Comparison of ENCODE assay signal across 2 cellular contexts in the genomic region with DNA sequence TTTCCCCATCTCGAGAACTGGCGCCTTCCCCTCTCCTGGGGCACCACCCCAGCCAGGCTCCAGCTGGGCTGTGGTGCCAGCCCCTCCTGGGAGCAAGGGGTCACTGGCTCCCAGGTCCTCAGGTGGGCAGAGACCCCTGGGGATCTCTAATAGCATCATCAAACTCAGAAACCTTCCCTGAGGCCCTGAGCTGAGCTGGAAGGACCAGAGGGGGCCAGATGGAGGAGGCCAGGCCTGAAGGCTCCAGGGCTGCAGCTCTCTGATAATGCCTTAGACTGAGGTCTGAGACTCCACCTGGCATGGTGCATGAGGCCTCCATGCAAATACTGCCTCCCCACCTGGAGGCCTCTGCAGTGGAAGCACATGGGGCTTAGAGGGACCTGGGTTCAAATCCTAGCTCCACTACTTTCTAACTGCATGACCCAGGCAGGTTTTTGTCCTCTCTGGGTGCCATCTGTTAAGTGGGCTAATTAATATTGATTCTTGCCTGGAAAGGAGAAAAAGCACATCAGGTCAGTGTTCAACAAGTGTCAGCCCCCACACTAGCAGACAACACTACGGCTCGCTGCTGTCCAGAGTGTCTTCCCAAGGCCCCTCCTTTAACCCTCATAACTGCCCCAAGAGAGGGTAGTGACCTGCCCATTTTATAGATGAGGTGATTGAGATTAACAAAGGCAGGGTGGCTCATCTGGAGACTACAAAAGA.
TF ChIP-seq lines count a peak whose summit lies in the region.

No MANE protein-coding gene starts in this region.

TF ChIP-seq in WTC11, 78 proteins besides CTCF, POLR2A, EP300 and RAD21 (continues in another document):
- TF ChIP-seq, protein P1, sequence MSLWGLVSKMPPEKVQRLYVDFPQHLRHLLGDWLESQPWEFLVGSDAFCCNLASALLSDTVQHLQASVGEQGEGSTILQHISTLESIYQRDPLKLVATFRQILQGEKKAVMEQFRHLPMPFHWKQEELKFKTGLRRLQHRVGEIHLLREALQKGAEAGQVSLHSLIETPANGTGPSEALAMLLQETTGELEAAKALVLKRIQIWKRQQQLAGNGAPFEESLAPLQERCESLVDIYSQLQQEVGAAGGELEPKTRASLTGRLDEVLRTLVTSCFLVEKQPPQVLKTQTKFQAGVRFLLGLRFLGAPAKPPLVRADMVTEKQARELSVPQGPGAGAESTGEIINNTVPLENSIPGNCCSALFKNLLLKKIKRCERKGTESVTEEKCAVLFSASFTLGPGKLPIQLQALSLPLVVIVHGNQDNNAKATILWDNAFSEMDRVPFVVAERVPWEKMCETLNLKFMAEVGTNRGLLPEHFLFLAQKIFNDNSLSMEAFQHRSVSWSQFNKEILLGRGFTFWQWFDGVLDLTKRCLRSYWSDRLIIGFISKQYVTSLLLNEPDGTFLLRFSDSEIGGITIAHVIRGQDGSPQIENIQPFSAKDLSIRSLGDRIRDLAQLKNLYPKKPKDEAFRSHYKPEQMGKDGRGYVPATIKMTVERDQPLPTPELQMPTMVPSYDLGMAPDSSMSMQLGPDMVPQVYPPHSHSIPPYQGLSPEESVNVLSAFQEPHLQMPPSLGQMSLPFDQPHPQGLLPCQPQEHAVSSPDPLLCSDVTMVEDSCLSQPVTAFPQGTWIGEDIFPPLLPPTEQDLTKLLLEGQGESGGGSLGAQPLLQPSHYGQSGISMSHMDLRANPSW (CRISPR knock-in tag; conservative IDR thresholded peaks at IDR 0.05; ENCODE audit: low read depth), result no peak
- TF ChIP-seq, protein P2, sequence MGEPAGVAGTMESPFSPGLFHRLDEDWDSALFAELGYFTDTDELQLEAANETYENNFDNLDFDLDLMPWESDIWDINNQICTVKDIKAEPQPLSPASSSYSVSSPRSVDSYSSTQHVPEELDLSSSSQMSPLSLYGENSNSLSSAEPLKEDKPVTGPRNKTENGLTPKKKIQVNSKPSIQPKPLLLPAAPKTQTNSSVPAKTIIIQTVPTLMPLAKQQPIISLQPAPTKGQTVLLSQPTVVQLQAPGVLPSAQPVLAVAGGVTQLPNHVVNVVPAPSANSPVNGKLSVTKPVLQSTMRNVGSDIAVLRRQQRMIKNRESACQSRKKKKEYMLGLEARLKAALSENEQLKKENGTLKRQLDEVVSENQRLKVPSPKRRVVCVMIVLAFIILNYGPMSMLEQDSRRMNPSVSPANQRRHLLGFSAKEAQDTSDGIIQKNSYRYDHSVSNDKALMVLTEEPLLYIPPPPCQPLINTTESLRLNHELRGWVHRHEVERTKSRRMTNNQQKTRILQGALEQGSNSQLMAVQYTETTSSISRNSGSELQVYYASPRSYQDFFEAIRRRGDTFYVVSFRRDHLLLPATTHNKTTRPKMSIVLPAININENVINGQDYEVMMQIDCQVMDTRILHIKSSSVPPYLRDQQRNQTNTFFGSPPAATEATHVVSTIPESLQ (CRISPR knock-in tag; IDR thresholded peaks at IDR 0.05), result no peak
- TF ChIP-seq, protein P3, sequence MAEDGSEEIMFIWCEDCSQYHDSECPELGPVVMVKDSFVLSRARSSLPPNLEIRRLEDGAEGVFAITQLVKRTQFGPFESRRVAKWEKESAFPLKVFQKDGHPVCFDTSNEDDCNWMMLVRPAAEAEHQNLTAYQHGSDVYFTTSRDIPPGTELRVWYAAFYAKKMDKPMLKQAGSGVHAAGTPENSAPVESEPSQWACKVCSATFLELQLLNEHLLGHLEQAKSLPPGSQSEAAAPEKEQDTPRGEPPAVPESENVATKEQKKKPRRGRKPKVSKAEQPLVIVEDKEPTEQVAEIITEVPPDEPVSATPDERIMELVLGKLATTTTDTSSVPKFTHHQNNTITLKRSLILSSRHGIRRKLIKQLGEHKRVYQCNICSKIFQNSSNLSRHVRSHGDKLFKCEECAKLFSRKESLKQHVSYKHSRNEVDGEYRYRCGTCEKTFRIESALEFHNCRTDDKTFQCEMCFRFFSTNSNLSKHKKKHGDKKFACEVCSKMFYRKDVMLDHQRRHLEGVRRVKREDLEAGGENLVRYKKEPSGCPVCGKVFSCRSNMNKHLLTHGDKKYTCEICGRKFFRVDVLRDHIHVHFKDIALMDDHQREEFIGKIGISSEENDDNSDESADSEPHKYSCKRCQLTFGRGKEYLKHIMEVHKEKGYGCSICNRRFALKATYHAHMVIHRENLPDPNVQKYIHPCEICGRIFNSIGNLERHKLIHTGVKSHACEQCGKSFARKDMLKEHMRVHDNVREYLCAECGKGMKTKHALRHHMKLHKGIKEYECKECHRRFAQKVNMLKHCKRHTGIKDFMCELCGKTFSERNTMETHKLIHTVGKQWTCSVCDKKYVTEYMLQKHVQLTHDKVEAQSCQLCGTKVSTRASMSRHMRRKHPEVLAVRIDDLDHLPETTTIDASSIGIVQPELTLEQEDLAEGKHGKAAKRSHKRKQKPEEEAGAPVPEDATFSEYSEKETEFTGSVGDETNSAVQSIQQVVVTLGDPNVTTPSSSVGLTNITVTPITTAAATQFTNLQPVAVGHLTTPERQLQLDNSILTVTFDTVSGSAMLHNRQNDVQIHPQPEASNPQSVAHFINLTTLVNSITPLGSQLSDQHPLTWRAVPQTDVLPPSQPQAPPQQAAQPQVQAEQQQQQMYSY (CRISPR knock-in tag; IDR thresholded peaks at IDR 0.05), result no peak
- TF ChIP-seq FOXP1 (CRISPR knock-in tag; IDR thresholded peaks at IDR 0.05; ENCODE audit: borderline replicate concordance) (no peak), NFE2L1 (CRISPR knock-in tag; IDR thresholded peaks at IDR 0.05) (no peak), SP1 (CRISPR knock-in tag; conservative IDR thresholded peaks at IDR 0.05) (no peak)
- TF ChIP-seq, protein P4, sequence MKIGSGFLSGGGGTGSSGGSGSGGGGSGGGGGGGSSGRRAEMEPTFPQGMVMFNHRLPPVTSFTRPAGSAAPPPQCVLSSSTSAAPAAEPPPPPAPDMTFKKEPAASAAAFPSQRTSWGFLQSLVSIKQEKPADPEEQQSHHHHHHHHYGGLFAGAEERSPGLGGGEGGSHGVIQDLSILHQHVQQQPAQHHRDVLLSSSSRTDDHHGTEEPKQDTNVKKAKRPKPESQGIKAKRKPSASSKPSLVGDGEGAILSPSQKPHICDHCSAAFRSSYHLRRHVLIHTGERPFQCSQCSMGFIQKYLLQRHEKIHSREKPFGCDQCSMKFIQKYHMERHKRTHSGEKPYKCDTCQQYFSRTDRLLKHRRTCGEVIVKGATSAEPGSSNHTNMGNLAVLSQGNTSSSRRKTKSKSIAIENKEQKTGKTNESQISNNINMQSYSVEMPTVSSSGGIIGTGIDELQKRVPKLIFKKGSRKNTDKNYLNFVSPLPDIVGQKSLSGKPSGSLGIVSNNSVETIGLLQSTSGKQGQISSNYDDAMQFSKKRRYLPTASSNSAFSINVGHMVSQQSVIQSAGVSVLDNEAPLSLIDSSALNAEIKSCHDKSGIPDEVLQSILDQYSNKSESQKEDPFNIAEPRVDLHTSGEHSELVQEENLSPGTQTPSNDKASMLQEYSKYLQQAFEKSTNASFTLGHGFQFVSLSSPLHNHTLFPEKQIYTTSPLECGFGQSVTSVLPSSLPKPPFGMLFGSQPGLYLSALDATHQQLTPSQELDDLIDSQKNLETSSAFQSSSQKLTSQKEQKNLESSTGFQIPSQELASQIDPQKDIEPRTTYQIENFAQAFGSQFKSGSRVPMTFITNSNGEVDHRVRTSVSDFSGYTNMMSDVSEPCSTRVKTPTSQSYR (CRISPR knock-in tag; IDR thresholded peaks at IDR 0.05), result no peak
- TF ChIP-seq, protein P5, sequence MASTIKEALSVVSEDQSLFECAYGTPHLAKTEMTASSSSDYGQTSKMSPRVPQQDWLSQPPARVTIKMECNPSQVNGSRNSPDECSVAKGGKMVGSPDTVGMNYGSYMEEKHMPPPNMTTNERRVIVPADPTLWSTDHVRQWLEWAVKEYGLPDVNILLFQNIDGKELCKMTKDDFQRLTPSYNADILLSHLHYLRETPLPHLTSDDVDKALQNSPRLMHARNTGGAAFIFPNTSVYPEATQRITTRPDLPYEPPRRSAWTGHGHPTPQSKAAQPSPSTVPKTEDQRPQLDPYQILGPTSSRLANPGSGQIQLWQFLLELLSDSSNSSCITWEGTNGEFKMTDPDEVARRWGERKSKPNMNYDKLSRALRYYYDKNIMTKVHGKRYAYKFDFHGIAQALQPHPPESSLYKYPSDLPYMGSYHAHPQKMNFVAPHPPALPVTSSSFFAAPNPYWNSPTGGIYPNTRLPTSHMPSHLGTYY (CRISPR knock-in tag; IDR thresholded peaks at IDR 0.05), result no peak

TF ChIP-seq in HepG2, 621 proteins besides CTCF, POLR2A, EP300 and RAD21:
- TF ChIP-seq, protein P6, sequence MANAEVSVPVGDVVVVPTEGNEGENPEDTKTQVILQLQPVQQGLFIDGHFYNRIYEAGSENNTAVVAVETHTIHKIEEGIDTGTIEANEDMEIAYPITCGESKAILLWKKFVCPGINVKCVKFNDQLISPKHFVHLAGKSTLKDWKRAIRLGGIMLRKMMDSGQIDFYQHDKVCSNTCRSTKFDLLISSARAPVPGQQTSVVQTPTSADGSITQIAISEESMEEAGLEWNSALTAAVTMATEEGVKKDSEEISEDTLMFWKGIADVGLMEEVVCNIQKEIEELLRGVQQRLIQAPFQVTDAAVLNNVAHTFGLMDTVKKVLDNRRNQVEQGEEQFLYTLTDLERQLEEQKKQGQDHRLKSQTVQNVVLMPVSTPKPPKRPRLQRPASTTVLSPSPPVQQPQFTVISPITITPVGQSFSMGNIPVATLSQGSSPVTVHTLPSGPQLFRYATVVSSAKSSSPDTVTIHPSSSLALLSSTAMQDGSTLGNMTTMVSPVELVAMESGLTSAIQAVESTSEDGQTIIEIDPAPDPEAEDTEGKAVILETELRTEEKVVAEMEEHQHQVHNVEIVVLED (CRISPR knock-in tag; IDR thresholded peaks at IDR 0.05; ENCODE audit: borderline replicate concordance), result no peak
- TF ChIP-seq SNAPC2 (CRISPR knock-in tag; IDR thresholded peaks at IDR 0.05) (no peak), ARNT (IDR thresholded peaks at IDR 0.05) (no peak), HNRNPK (IDR thresholded peaks at IDR 0.05; ENCODE audit: low read depth, low read length, poor library complexity, severe bottlenecking) (no peak)
- TF ChIP-seq, protein P7, sequence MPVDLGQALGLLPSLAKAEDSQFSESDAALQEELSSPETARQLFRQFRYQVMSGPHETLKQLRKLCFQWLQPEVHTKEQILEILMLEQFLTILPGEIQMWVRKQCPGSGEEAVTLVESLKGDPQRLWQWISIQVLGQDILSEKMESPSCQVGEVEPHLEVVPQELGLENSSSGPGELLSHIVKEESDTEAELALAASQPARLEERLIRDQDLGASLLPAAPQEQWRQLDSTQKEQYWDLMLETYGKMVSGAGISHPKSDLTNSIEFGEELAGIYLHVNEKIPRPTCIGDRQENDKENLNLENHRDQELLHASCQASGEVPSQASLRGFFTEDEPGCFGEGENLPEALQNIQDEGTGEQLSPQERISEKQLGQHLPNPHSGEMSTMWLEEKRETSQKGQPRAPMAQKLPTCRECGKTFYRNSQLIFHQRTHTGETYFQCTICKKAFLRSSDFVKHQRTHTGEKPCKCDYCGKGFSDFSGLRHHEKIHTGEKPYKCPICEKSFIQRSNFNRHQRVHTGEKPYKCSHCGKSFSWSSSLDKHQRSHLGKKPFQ (CRISPR knock-in tag; IDR thresholded peaks at IDR 0.05; ENCODE audit: insufficient replicate concordance), result no peak
- TF ChIP-seq, protein P8, sequence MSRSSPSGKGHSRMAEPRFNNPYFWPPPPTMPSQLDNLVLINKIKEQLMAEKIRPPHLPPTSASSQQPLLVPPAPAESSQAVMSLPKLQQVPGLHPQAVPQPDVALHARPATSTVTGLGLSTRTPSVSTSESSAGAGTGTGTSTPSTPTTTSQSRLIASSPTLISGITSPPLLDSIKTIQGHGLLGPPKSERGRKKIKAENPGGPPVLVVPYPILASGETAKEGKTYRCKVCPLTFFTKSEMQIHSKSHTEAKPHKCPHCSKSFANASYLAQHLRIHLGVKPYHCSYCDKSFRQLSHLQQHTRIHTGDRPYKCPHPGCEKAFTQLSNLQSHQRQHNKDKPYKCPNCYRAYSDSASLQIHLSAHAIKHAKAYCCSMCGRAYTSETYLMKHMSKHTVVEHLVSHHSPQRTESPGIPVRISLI (CRISPR knock-in tag; IDR thresholded peaks at IDR 0.05; ENCODE audit: borderline replicate concordance), result no peak
